7 cellular contexts compared by ENCODE assay signal in the genomic region with DNA sequence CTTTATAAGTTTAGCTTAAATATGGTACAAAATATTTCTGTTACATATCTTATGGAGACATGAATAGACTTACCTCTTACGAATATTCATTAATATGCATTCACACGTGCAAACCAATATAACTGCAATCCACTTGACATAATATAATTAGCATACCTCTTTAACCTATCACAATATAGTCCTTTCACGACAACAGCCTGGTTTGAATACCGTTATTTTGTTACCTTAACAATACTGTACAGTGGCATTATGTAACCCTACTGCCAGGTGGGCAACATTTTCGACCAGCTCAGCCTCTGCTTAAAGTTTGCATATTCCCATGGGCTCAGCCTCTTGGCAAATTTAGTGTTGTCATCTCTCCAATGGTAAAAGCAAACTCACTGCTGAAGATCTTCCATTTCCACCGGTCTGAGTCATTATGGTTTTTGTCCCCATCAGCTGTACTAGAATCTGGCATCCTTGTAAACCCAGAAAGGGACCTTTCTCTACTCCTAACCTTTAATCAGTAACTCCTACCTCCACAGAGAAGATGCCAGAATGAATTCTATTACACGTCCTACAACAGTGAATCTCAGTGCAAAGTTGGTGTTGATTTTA. TPM values are rescaled to one million over a fixed set of nuclear protein-coding genes. Genes with fewer than 3 reads are reported as not detected.
DNase-seq lines count a peak whose midpoint lies in the region; ATAC-seq, FAIRE-seq and TF ChIP-seq lines count a peak whose summit lies in the region.

No MANE protein-coding gene starts in this region.

- H3K27me3 Mint-ChIP-seq in glutamatergic neuron (ENCODE audit: unreplicated experiment), result no peaks in the 10 kb centered on the region

- no peaks in the 10 kb centered on the region for H3K36me3 Mint-ChIP-seq in glutamatergic neuron (ENCODE audit: unreplicated experiment)

- peak overlapping the region; percentile 75 for H3K27ac ChIP-seq in caudate nucleus (ENCODE audit: low read depth, low read length)

- no peak overlapping the region for H3K27ac Mint-ChIP-seq in glutamatergic neuron (ENCODE audit: unreplicated experiment)

- no peak for DNase-seq in GM12892 (ENCODE audit: insufficient read length)
- peak; percentile 70 to 89 for DNase-seq in NCI-H526 (lab: John Stamatoyannopoulos, UW)
- no peak for DNase-seq in caudate nucleus (lab: John Stamatoyannopoulos, UW)
- no peak for DNase-seq in sciatic nerve (ENCODE audit: low spot score)
- DNase-seq in ecto neural progenitor cell (ENCODE audit: low spot score), result no peak
- no peak for DNase-seq in glutamatergic neuron

- no peak for TF ChIP-seq CTCF in glutamatergic neuron (IDR thresholded peaks at IDR 0.05; ENCODE audit: partially characterized antibody, unreplicated experiment)

- H3K9me3 Mint-ChIP-seq in glutamatergic neuron (ENCODE audit: unreplicated experiment), result no peaks in the 10 kb centered on the region

- H3K4me1 Mint-ChIP-seq in glutamatergic neuron (ENCODE audit: low read depth, unreplicated experiment), result no peaks in the 10 kb centered on the region

- intact Hi-C loops in sciatic nerve (cut with DNase I), result loop anchor here (5.0 kb wide), 1 partner anchor 81 kb away; no protein-coding TSS in a partner anchor

- ATAC-seq in sciatic nerve (peak; percentile 52), GM18511 (IDR thresholded peaks at IDR 0.05; ENCODE audit: unreplicated experiment) (no peak)

- no peak overlapping the region for H3K4me3 Mint-ChIP-seq in glutamatergic neuron (ENCODE audit: unreplicated experiment)

- TF ChIP-seq POLR2A in GM12892 (IDR thresholded peaks at IDR 0.05; ENCODE audit: low read depth, low read length), result no peak

- FAIRE-seq in GM12892 (lab: Jason Lieb, UNC), result peak; percentile 62

RNA-seq across cellular contexts. Expression of a gene that starts 46.0 kb away (rescaled TPM):
- 3.4 TPM for polyA plus RNA-seq in GM12892 (2012; ENCODE audit: missing spikeins)
- total RNA-seq in sciatic nerve, result 60.9 TPM
- total RNA-seq in glutamatergic neuron (ENCODE audit: unreplicated experiment), result 37.4 TPM

Comparison
In these comparisons a context has a peak if more than half of its experiments do, and no peak if none do; other contexts are left out.
1. DNase-seq: peak in NCI-H526 (2 of 2); none in GM12892 (single experiment), caudate nucleus (0 of 61), sciatic nerve (single experiment), ecto neural progenitor cell (single experiment) and glutamatergic neuron (single experiment).